In genomic region chr18:79156330-79156729, GRCh38 we compare ENCODE assay signal across 1 cellular context.
TF ChIP-seq lines count a peak whose summit lies in the region.

No MANE protein-coding gene starts in this region.

TF ChIP-seq in HepG2, 621 proteins besides CTCF, POLR2A, EP300 and RAD21 (continued from another document):
- TF ChIP-seq, protein P1, sequence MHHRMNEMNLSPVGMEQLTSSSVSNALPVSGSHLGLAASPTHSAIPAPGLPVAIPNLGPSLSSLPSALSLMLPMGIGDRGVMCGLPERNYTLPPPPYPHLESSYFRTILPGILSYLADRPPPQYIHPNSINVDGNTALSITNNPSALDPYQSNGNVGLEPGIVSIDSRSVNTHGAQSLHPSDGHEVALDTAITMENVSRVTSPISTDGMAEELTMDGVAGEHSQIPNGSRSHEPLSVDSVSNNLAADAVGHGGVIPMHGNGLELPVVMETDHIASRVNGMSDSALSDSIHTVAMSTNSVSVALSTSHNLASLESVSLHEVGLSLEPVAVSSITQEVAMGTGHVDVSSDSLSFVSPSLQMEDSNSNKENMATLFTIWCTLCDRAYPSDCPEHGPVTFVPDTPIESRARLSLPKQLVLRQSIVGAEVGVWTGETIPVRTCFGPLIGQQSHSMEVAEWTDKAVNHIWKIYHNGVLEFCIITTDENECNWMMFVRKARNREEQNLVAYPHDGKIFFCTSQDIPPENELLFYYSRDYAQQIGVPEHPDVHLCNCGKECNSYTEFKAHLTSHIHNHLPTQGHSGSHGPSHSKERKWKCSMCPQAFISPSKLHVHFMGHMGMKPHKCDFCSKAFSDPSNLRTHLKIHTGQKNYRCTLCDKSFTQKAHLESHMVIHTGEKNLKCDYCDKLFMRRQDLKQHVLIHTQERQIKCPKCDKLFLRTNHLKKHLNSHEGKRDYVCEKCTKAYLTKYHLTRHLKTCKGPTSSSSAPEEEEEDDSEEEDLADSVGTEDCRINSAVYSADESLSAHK (CRISPR knock-in tag; IDR thresholded peaks at IDR 0.05; ENCODE audit: borderline replicate concordance), result no peak
- TF ChIP-seq AHDC1 (CRISPR knock-in tag; IDR thresholded peaks at IDR 0.05; ENCODE audit: borderline replicate concordance) (no peak), MED1 (CRISPR knock-in tag; IDR thresholded peaks at IDR 0.05) (no peak), CAMTA2 (CRISPR knock-in tag; IDR thresholded peaks at IDR 0.05; ENCODE audit: borderline replicate concordance) (no peak), HNRNPK (IDR thresholded peaks at IDR 0.05; ENCODE audit: low read depth, low read length, poor library complexity, severe bottlenecking) (no peak)
- TF ChIP-seq, protein P2, sequence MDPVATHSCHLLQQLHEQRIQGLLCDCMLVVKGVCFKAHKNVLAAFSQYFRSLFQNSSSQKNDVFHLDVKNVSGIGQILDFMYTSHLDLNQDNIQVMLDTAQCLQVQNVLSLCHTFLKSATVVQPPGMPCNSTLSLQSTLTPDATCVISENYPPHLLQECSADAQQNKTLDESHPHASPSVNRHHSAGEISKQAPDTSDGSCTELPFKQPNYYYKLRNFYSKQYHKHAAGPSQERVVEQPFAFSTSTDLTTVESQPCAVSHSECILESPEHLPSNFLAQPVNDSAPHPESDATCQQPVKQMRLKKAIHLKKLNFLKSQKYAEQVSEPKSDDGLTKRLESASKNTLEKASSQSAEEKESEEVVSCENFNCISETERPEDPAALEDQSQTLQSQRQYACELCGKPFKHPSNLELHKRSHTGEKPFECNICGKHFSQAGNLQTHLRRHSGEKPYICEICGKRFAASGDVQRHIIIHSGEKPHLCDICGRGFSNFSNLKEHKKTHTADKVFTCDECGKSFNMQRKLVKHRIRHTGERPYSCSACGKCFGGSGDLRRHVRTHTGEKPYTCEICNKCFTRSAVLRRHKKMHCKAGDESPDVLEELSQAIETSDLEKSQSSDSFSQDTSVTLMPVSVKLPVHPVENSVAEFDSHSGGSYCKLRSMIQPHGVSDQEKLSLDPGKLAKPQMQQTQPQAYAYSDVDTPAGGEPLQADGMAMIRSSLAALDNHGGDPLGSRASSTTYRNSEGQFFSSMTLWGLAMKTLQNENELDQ (CRISPR knock-in tag; IDR thresholded peaks at IDR 0.05; ENCODE audit: borderline replicate concordance), result no peak
